In the genomic region with DNA sequence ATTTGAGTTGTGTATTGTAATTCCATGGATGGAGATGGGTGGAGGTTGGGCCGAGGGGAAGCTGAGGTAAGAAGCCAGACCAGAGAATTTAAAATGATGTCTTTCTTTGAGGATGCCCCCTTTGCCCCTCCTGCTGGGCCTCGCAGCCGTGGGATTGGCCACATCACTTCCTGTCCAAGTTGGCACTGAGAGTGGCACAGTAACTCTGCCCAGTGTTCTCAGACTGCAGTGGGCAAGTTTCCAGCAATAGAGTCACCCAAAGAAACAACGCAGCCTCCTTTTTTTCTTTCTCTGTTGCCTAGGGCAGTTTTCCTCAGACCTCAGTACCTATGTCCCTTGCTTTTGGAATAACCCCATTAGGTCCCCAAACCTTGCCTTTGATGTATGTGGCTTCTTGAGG, we compare ENCODE assay signal across 13 cellular contexts. TPM values are rescaled to one million over a fixed set of nuclear protein-coding genes. Genes with fewer than 3 reads are reported as not detected.
DNase-seq lines count a peak whose midpoint lies in the region; ATAC-seq, FAIRE-seq and TF ChIP-seq lines count a peak whose summit lies in the region.
"Had no signal": no experiment of that assay in that cellular context is flagged by ENCODE, and none has a peak within 500 bp of the region (broad histone marks: within the 10 kb centered on the region; RNA-seq: fewer than 3 reads in every experiment).

No MANE protein-coding gene starts in this region.

- TF ChIP-seq CTCF in bronchial epithelial cell (IDR thresholded peaks at IDR 0.05; ENCODE audit: insufficient read depth, low read length, severe bottlenecking), result no peak
- no peak for TF ChIP-seq CTCF in omental fat pad (IDR thresholded peaks at IDR 0.05)
- TF ChIP-seq CTCF in H9 (conservative IDR thresholded peaks at IDR 0.05), result no peak

- H2BK15ac ChIP-seq in H9 (ENCODE audit: low read depth, low read length), result no peak overlapping the region

- no peak overlapping the region for H3K9ac ChIP-seq in H9 (ENCODE audit: extremely low read depth, insufficient read length, low read length)

- H4K8ac ChIP-seq in H9 (replicated peaks; ENCODE audit: insufficient read length, low read depth, low read length), result no peak overlapping the region

- H2BK120ac ChIP-seq in H9 (ENCODE audit: low read depth, low read length, poor library complexity, severe bottlenecking), result no peak overlapping the region

- H3K79me2 ChIP-seq in H9 (ENCODE audit: insufficient read depth, low read length), result peaks cover 2% of the 10 kb centered on the region; the same call in 1 of the 2 replicates

- H2BK12ac ChIP-seq in H9 (ENCODE audit: insufficient read length, low read depth, low read length), result no peak overlapping the region

- no peak overlapping the region for H4K5ac ChIP-seq in H9 (ENCODE audit: insufficient read length, low read depth, low read length)

- H4K91ac ChIP-seq in H9 (ENCODE audit: insufficient read length, low read depth, low read length), result no peak overlapping the region

- ATAC-seq in omental fat pad (ENCODE audit: low FRiP score), result no peak
- ATAC-seq: natural killer cell had no signal

- no peak overlapping the region for H3K56ac ChIP-seq in H9 (ENCODE audit: insufficient read length, low read depth, low read length)

- H3K4me1 Mint-ChIP-seq in H9, result peaks cover 20 to 41% of the 10 kb centered on the region in 2 experiments
- H3K4me1 Mint-ChIP-seq: natural killer cell had no signal

- H3K9me3 ChIP-seq in H9 (ENCODE audit: control insufficient read depth, low read depth, low read length), result no peaks in the 10 kb centered on the region
- H3K9me3 ChIP-seq: esophagus squamous epithelium had no signal

- no CpG with 5 or more reads among the region's 4 CpGs for WGBS in H9 (ENCODE audit: extremely low coverage, insufficient read length, low lambda C conversion rate)

- no peak overlapping the region for H3K27ac Mint-ChIP-seq in H9
- H3K27ac Mint-ChIP-seq: CD14-positive monocyte, natural killer cell had no signal

- no peaks in the 10 kb centered on the region for H3K36me3 ChIP-seq in bronchial epithelial cell (ENCODE audit: control insufficient read depth, insufficient read depth, low read length)

- no peaks in the 10 kb centered on the region for H3K23me2 ChIP-seq in H9 (ENCODE audit: insufficient read length, low read depth, low read length, poor library complexity, severe bottlenecking)

- FAIRE-seq in bronchial epithelial cell (lab: Jason Lieb, UNC), result no peak

- no peak overlapping the region for H3K23ac ChIP-seq in H9 (ENCODE audit: insufficient read length, low read depth, low read length)

- H3K27me3 ChIP-seq in bronchial epithelial cell (ENCODE audit: control insufficient read depth, insufficient read depth, low read length) (no peaks in the 10 kb centered on the region), H9 (ENCODE audit: insufficient read depth, low read length) (no peaks in the 10 kb centered on the region)
- H3K27me3 ChIP-seq: esophagus squamous epithelium had no signal

- H2AK5ac ChIP-seq in H9 (ENCODE audit: insufficient read length, low read length), result no peak overlapping the region

- DNase-seq in NCI-H2196 (lab: John Stamatoyannopoulos, UW; ENCODE audit: unreplicated experiment), result peak; percentile 51
- peak; percentile 69 for DNase-seq in bronchial epithelial cell (ENCODE audit: low read depth)
- peak in 46 of 51 donors; percentile 5 to 90 (median 70) for DNase-seq in hypothalamus (lab: John Stamatoyannopoulos, UW)
- DNase-seq in substantia nigra (lab: John Stamatoyannopoulos, UW), result peak in 47 of 49 donors; percentile 15 to 91 (median 71)
- no peak for DNase-seq in omental fat pad (ENCODE audit: low spot score)
- no peak for DNase-seq in activated T-cell treated with anti-CD3 and anti-CD28 coated beads, Interleukin-2, amount 50 U/mL, for 1 hour
- no peak for DNase-seq in activated CD4-positive, alpha-beta T cell treated with anti-CD3 and anti-CD28 coated beads, Interleukin-2, amount 50 U/mL, for 48 hours
- no peak for DNase-seq in H9
- DNase-seq: esophagus squamous epithelium, islet precursor cell, natural killer cell had no signal

- no peaks in the 10 kb centered on the region for H3K27me3 Mint-ChIP-seq in H9 (ENCODE audit: low read depth)

- peaks cover 11% of the 10 kb centered on the region; the same call in 1 of the 2 replicates for H3K4me1 ChIP-seq in H9 (ENCODE audit: insufficient read depth, low read length)

- no peak overlapping the region for H3K4me3 Mint-ChIP-seq in H9
- H3K4me3 Mint-ChIP-seq: CD14-positive monocyte, natural killer cell had no signal

- H3K36me3 Mint-ChIP-seq in H9 (ENCODE audit: insufficient read depth in 1 of 3, low read depth in 3 of 3), result peaks cover 8 to 11% (median 9%) of the 10 kb centered on the region in 3 experiments; a peak in 5 of 7 replicates
- H3K36me3 Mint-ChIP-seq: CD14-positive monocyte had no signal

- no peak overlapping the region for H2AFZ ChIP-seq in H9 (ENCODE audit: low read length)

- H3K4me3 ChIP-seq in bronchial epithelial cell (ENCODE audit: low read depth, low read length), result no peak overlapping the region
- H3K4me3 ChIP-seq: esophagus squamous epithelium, SK-N-MC had no signal

- H3K9me3 Mint-ChIP-seq in H9, result peaks cover 0 to 5% of the 10 kb centered on the region in 2 experiments; a peak in 3 of 5 replicates
- H3K9me3 Mint-ChIP-seq: natural killer cell had no signal

- H2BK5ac ChIP-seq in H9 (ENCODE audit: insufficient read length, low read length), result no peak overlapping the region

- no peak overlapping the region for H3T11ph ChIP-seq in H9 (ENCODE audit: low read length)

- no peak overlapping the region for H3K4me2 ChIP-seq in H9 (ENCODE audit: insufficient read depth, insufficient read length, low read length)

- no peaks in the 10 kb centered on the region for H3K79me1 ChIP-seq in H9 (ENCODE audit: insufficient read depth, low read depth, low read length, poor library complexity, severe bottlenecking)

- no peaks in the 10 kb centered on the region for H4K20me1 ChIP-seq in H9 (ENCODE audit: control insufficient read depth, insufficient read depth, insufficient read length)

- no peak overlapping the region for H2BK20ac ChIP-seq in H9 (ENCODE audit: low read depth, low read length, poor library complexity, severe bottlenecking)

- H3K4ac ChIP-seq in H9 (ENCODE audit: low read depth, low read length), result no peak overlapping the region

- H3K18ac ChIP-seq in H9 (ENCODE audit: insufficient read length, low read depth, low read length), result no peak overlapping the region

- peak overlapping the region; percentile 27 for H3K27ac ChIP-seq in substantia nigra (ENCODE audit: low read depth, low read length, poor library complexity, severe bottlenecking)
- no peak overlapping the region for H3K27ac ChIP-seq in H9 (ENCODE audit: insufficient read length, low read depth, low read length)
- H3K27ac ChIP-seq: SK-N-MC had no signal

- no peak overlapping the region for H3K14ac ChIP-seq in H9 (ENCODE audit: insufficient read depth, low read length)

RNA-seq across cellular contexts. Expression of gene KANK1, which starts 30.4 kb away (rescaled TPM):
- total RNA-seq in bronchial epithelial cell (26.9 and 28.0 TPM in 2 replicates), omental fat pad (100 to 1,000 TPM in 2 of 4 donors, 10 to 100 TPM in 2; 49.7 to 117 (median 99.9) TPM), H9 (2021) (14.3 and 14.9 TPM in 2 replicates)

Comparison
In these comparisons a context has a peak if more than half of its experiments do, and no peak if none do; other contexts are left out.
1. DNase-seq: peak in NCI-H2196 (single experiment), bronchial epithelial cell (single experiment), hypothalamus (46 of 51) and substantia nigra (47 of 49); none in omental fat pad (single experiment), activated T-cell treated with anti-CD3 and anti-CD28 coated beads, Interleukin-2, amount 50 U/mL, for 1 hour (single experiment), activated CD4-positive, alpha-beta T cell treated with anti-CD3 and anti-CD28 coated beads, Interleukin-2, amount 50 U/mL, for 48 hours (0 of 2) and H9 (single experiment).